1 cellular context compared by ENCODE assay signal in genomic region chr12:128695697-128696096, GRCh38.
TF ChIP-seq lines count a peak whose summit lies in the region.

No MANE protein-coding gene starts in this region.

TF ChIP-seq in H1, 55 proteins besides CTCF, POLR2A, EP300 and RAD21 (continued from another document):
- TF ChIP-seq SIN3A (conservative IDR thresholded peaks at IDR 0.05 in 1 of 2, IDR thresholded peaks at IDR 0.05 in 1 of 2; ENCODE audit: low read depth in 1 of 2, low read length in 2 of 2) (no peak), TCF12 (IDR thresholded peaks at IDR 0.05; ENCODE audit: low read depth, low read length) (no peak), CTBP2 (IDR thresholded peaks at IDR 0.05; ENCODE audit: borderline replicate concordance, insufficient read depth, insufficient read length, low read length) (no peak), EZH2 (IDR thresholded peaks at IDR 0.05; ENCODE audit: low read depth, low read length, severe bottlenecking) (no peak), SP2 (IDR thresholded peaks at IDR 0.05; ENCODE audit: low read length) (no peak), TAF7 (optimal IDR thresholded peaks at IDR 0.05; ENCODE audit: borderline replicate concordance, low read depth, low read length) (no peak)
TF ChIP-seq in H1: peak in this region for 0.
